Comparison of ENCODE assay signal across 17 cellular contexts in genomic region chr6:89430563-89430962, GRCh38. TPM values are rescaled to one million over a fixed set of nuclear protein-coding genes. Genes with fewer than 3 reads are reported as not detected.
DNase-seq lines count a peak whose midpoint lies in the region; ATAC-seq and TF ChIP-seq lines count a peak whose summit lies in the region.
"Had no signal": no experiment of that assay in that cellular context is flagged by ENCODE, and none has a peak within 500 bp of the region (broad histone marks: within the 10 kb centered on the region; RNA-seq: fewer than 3 reads in every experiment).

No MANE protein-coding gene starts in this region.

- no peak for TF ChIP-seq CTCF in HEK293 (tag by site-specific recombination; IDR thresholded peaks at IDR 0.05)
- no peak for TF ChIP-seq CTCF in WERI-Rb-1 (IDR thresholded peaks at IDR 0.05; ENCODE audit: low read depth, low read length)

- H3K4me2 ChIP-seq in mesendoderm (ENCODE audit: low read length) = no peak overlapping the region

- no peak for ATAC-seq in GM18870 (IDR thresholded peaks at IDR 0.05; ENCODE audit: unreplicated experiment)
- ATAC-seq in activated T-cell treated with anti-CD3 and anti-CD28 coated beads, Interleukin-2, amount 50 U/mL, for 72 hours (replicated peaks in 1 of 2) = no peak
- ATAC-seq: GM12878, Right ventricle myocardium inferior had no signal

- H3K56ac ChIP-seq in mesendoderm (ENCODE audit: low read length) = peak overlapping the region; percentile 30

- no peak overlapping the region for H2BK5ac ChIP-seq in mesendoderm (ENCODE audit: low read length)

- peaks cover 5% of the 10 kb centered on the region for H3K79me1 ChIP-seq in mesendoderm (ENCODE audit: low read length)

- H4K8ac ChIP-seq in mesendoderm (ENCODE audit: low read depth, low read length) = no peak overlapping the region

- DNase-seq in A172 (ENCODE audit: low spot score) (peak; percentile 57), WERI-Rb-1 (peak; percentile 50), mesendoderm (peak; percentile 54), HPDE6-E6E7 (ENCODE audit: extremely low spot score) (no peak)
- DNase-seq in stimulated activated naive CD4-positive, alpha-beta T cell treated with Interleukin-2 at 50 U/mL for 16 hours (lab: John Stamatoyannopoulos, UW) = no peak
- no peak for DNase-seq in activated T-cell treated with anti-CD3 and anti-CD28 coated beads, Interleukin-2, amount 50 U/mL, for 72 hours
- DNase-seq: activated CD4-positive, CD25-positive, alpha-beta regulatory T cell treated with anti-CD3 and anti-CD28 coated beads, Interleukin-2, amount 50 U/mL, for 72 hours; foreskin melanocyte; left ventricle myocardium inferior; NCI-H2029 treated with DMSO at 0.1 percent for 48 hours; T-helper 2 cell; uterus had no signal

- H3K36me3 ChIP-seq in HEK293 (ENCODE audit: control insufficient read depth in 2 of 2, insufficient read depth in 1 of 2, low read length in 2 of 2) (no peaks in the 10 kb centered on the region), WERI-Rb-1 (no peaks in the 10 kb centered on the region), mesendoderm (ENCODE audit: control insufficient read depth, insufficient read depth, low read length) (no peaks in the 10 kb centered on the region)
- H3K36me3 ChIP-seq: left ventricle myocardium inferior, uterus had no signal

- H4K5ac ChIP-seq in mesendoderm (ENCODE audit: low read length) = peak overlapping the region; percentile 33

- H3K9me3 ChIP-seq in HEK293 (ENCODE audit: control insufficient read depth, insufficient read depth, low read depth, low read length) = no peaks in the 10 kb centered on the region
- H3K9me3 ChIP-seq in WERI-Rb-1 (ENCODE audit: severe bottlenecking) = no peaks in the 10 kb centered on the region
- H3K9me3 ChIP-seq: left ventricle myocardium inferior, uterus had no signal

- WGBS in mesendoderm (ENCODE audit: extremely low coverage, insufficient coverage, low lambda C conversion rate) = no CpG with 5 or more reads among the region's 5 CpGs

- no peak overlapping the region for H3K4me3 Mint-ChIP-seq in activated T-cell treated with anti-CD3 and anti-CD28 coated beads, Interleukin-2, amount 50 U/mL, for 72 hours

- H3K4me1 ChIP-seq in HEK293 (ENCODE audit: control insufficient read depth, insufficient read depth, low read length) (peaks cover 12% of the 10 kb centered on the region), mesendoderm (ENCODE audit: control insufficient read depth, low read depth, low read length) (peaks cover 11% of the 10 kb centered on the region)
- H3K4me1 ChIP-seq: uterus had no signal

- H2BK15ac ChIP-seq in mesendoderm (replicated peaks; ENCODE audit: low read depth) = no peak overlapping the region

- H2BK120ac ChIP-seq in mesendoderm (ENCODE audit: low read depth, low read length) = no peak overlapping the region

- no peak overlapping the region for H2AK5ac ChIP-seq in mesendoderm (ENCODE audit: low read length)

- H3K23ac ChIP-seq in mesendoderm (ENCODE audit: low read length) = no peak overlapping the region

- CTCF ChIA-PET in HEK293 (lab: Yijun Ruan, JAX) = interaction anchor here (0.6 to 3.8 kb wide), 12 partner anchors 8 to 448 kb away, joined by 3 to 47 read pairs (median 9); no protein-coding TSS in a partner anchor

- no peaks in the 10 kb centered on the region for H3K27me3 ChIP-seq in WERI-Rb-1 (ENCODE audit: insufficient read depth, low read depth, severe bottlenecking)
- no peaks in the 10 kb centered on the region for H3K27me3 ChIP-seq in mesendoderm (ENCODE audit: insufficient read depth, low read length, poor library complexity)
- H3K27me3 ChIP-seq: uterus had no signal

- no peaks in the 10 kb centered on the region for H3K36me3 Mint-ChIP-seq in activated T-cell treated with anti-CD3 and anti-CD28 coated beads, Interleukin-2, amount 50 U/mL, for 72 hours (ENCODE audit: insufficient read depth in 2 of 2)

- peaks cover 11% of the 10 kb centered on the region for H3K27me3 Mint-ChIP-seq in activated T-cell treated with anti-CD3 and anti-CD28 coated beads, Interleukin-2, amount 50 U/mL, for 72 hours (ENCODE audit: low read depth)

- H3K4me3 ChIP-seq in HEK293 (ENCODE audit: low read depth, low read length) (no peak overlapping the region), WERI-Rb-1 (ENCODE audit: low read depth, low read length) (no peak overlapping the region), mesendoderm (ENCODE audit: low read length) (no peak overlapping the region)
- H3K4me3 ChIP-seq: GM12878, left ventricle myocardium inferior, uterus had no signal

- H3K18ac ChIP-seq in mesendoderm (ENCODE audit: low read length) = no peak overlapping the region

- POLR2A ChIA-PET in HEK293 (lab: Yijun Ruan, JAX) = interaction anchor here (1.1 to 1.6 kb wide), 3 partner anchors 13 to 208 kb away, joined by 5 to 6 read pairs (median 6); partner anchors contain the start of genes LYRM2 and RRAGD

- H3K79me2 ChIP-seq in mesendoderm (ENCODE audit: control insufficient read depth, insufficient read depth, low read length) = peaks cover 5% of the 10 kb centered on the region

- no peak overlapping the region for H3K27ac ChIP-seq in HEK293 (ENCODE audit: extremely low read depth, low read depth, low read length)
- no peak overlapping the region for H3K27ac ChIP-seq in WERI-Rb-1
- no peak overlapping the region for H3K27ac ChIP-seq in mesendoderm (ENCODE audit: low read depth, low read length)
- H3K27ac ChIP-seq: left ventricle myocardium inferior, uterus had no signal

- no peaks in the 10 kb centered on the region for H3K9me3 Mint-ChIP-seq in activated T-cell treated with anti-CD3 and anti-CD28 coated beads, Interleukin-2, amount 50 U/mL, for 72 hours
- H3K9me3 Mint-ChIP-seq: activated T-helper 2 cell treated with anti-CD3 and anti-CD28 coated beads, Interferon-gamma antibody, Interleukin-2, Interleukin-4, amounts not matched to agents 10 μg/mL and 5 μg/mL and 100 μg/mL, durations not matched to agents 14 hours and 24 hours and 36 hours had no signal

- no peak overlapping the region for H3K27ac Mint-ChIP-seq in activated T-cell treated with anti-CD3 and anti-CD28 coated beads, Interleukin-2, amount 50 U/mL, for 72 hours
- H3K27ac Mint-ChIP-seq: activated T-helper 2 cell treated with anti-CD3 and anti-CD28 coated beads, Interferon-gamma antibody, Interleukin-2, Interleukin-4, amounts not matched to agents 10 μg/mL and 5 μg/mL and 100 μg/mL, durations not matched to agents 14 hours and 24 hours and 36 hours had no signal

- H3K4ac ChIP-seq in mesendoderm (ENCODE audit: low read depth, low read length) = no peak overlapping the region

- peaks cover 24% of the 10 kb centered on the region for H3K4me1 Mint-ChIP-seq in activated T-cell treated with anti-CD3 and anti-CD28 coated beads, Interleukin-2, amount 50 U/mL, for 72 hours (ENCODE audit: low read depth)

- H3K9ac ChIP-seq in mesendoderm (ENCODE audit: low read length) = no peak overlapping the region

TF ChIP-seq in HEK293, 187 proteins besides CTCF, POLR2A, EP300 and RAD21 (continues in another document):
- TF ChIP-seq ZEB2 (tag by site-specific recombination; IDR thresholded peaks at IDR 0.05) = peak; percentile 40; the same call in 1 of the 2 replicates
- no peak for TF ChIP-seq BCL11A (tag by site-specific recombination; IDR thresholded peaks at IDR 0.05; ENCODE audit: low read depth)
- peak; percentile 62 for TF ChIP-seq ZIC2 (tag by site-specific recombination; IDR thresholded peaks at IDR 0.05)
- no peak for TF ChIP-seq ZNF24 (tag by site-specific recombination; IDR thresholded peaks at IDR 0.05)
- no peak for TF ChIP-seq ZNF423 (tag by site-specific recombination; IDR thresholded peaks at IDR 0.05)
- peak; percentile 34; the same call in 1 of the 2 replicates for TF ChIP-seq ZNF600 (tag by site-specific recombination; IDR thresholded peaks at IDR 0.05)
- TF ChIP-seq ZSCAN30 (tag by site-specific recombination; IDR thresholded peaks at IDR 0.05) = peak; percentile 25; the same call in 1 of the 2 replicates
- peak; percentile 45 for TF ChIP-seq ZBTB8A (tag by site-specific recombination; IDR thresholded peaks at IDR 0.05)
- peak; percentile 88 for TF ChIP-seq PBX3 (CRISPR knock-in tag; IDR thresholded peaks at IDR 0.05)
- TF ChIP-seq ZBTB17 (tag by site-specific recombination; IDR thresholded peaks at IDR 0.05) = peak; percentile 44; the same call in 1 of the 2 replicates
- peak; percentile 93 for TF ChIP-seq GLIS1 (tag by site-specific recombination; IDR thresholded peaks at IDR 0.05)
- no peak for TF ChIP-seq ZNF488 (tag by site-specific recombination; IDR thresholded peaks at IDR 0.05)

RNA-seq across cellular contexts. Expression of gene ANKRD6, which starts 2.4 kb away (rescaled TPM):
- 7.9 and 10.7 TPM in 2 replicates for total RNA-seq in A172 (2014; rRNA removed; shearing (Covaris generic))
- polyA plus RNA-seq in mesendoderm (2013, experiment 1 of 2) = 11.3 TPM
- polyA plus RNA-seq in mesendoderm (2013, experiment 2 of 2) = 11.2 TPM
- total RNA-seq in activated T-cell treated with anti-CD3 and anti-CD28 coated beads, Interleukin-2, amount 50 U/mL, for 72 hours = 1 to 10 TPM; 4.2 to 5.5 TPM

RNA-seq across cellular contexts. Expression of gene RRAGD, which starts 18.5 kb away (rescaled TPM):
- total RNA-seq in A172 (2014; rRNA removed; shearing (Covaris generic)) = 33.5 and 38.3 TPM in 2 replicates
- 3.5 TPM for polyA plus RNA-seq in mesendoderm (2013, experiment 1 of 2)
- polyA plus RNA-seq in mesendoderm (2013, experiment 2 of 2) = 3.8 TPM
- total RNA-seq in activated T-cell treated with anti-CD3 and anti-CD28 coated beads, Interleukin-2, amount 50 U/mL, for 72 hours = 10 to 100 TPM; 11.8 to 12.2 TPM

Comparison
In these comparisons a context has a peak if more than half of its experiments do, and no peak if none do; other contexts are left out.
1. DNase-seq: peak in A172 (single experiment), WERI-Rb-1 (single experiment) and mesendoderm (single experiment); none in stimulated activated naive CD4-positive, alpha-beta T cell treated with Interleukin-2 at 50 U/mL for 16 hours (single experiment), HPDE6-E6E7 (single experiment) and activated T-cell treated with anti-CD3 and anti-CD28 coated beads, Interleukin-2, amount 50 U/mL, for 72 hours (0 of 2).